In the genomic region with DNA sequence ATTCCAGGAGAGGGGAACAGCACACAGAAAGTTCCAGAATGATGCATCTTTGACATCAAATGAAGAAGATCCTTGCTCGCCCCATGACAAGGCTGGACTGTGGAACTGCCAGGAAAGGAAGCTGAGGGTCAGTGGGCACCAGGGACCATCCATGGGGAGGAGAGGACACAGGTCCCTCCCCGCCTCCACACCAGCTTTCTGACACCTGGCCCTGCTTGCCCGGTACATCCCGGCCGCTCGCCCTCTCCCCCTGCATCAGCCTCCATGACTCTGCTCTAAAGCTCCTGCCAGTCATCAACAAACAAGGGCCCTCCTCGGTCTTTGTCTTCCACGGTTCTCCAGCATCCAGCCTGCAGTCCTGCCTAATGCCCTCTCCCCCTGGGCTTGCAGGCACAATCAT, we compare ENCODE assay signal across 11 cellular contexts.
"Had no signal": no experiment of that assay in that cellular context is flagged by ENCODE, and none has a peak within 500 bp of the region (broad histone marks: within the 10 kb centered on the region; RNA-seq: fewer than 3 reads in every experiment).

No MANE protein-coding gene starts in this region.

- H3K27ac ChIP-seq: GM23248 had no signal

- H3K4me1 ChIP-seq: HAP-1 had no signal

- H3K4me3 Mint-ChIP-seq: GM23338, H9, HFFc6 had no signal

- ATAC-seq: GM23338, HCT116 had no signal

- H3K9ac ChIP-seq: GM23248 had no signal

- FAIRE-seq: H1, H54 had no signal

- H2AFZ ChIP-seq: GM23248, GM23338 had no signal

- DNase-seq: GM23248, GOT3, H7, H9, HCEC 1CT, HFFc6 had no signal

- H3K4me3 ChIP-seq: GM23248, GM23338, HAP-1 had no signal

- H3K36me3 ChIP-seq: HAP-1 had no signal

- H3K27ac Mint-ChIP-seq: GM23338, H9, HFFc6 had no signal

- H3K4me2 ChIP-seq: GM23338 had no signal

- H3K9me3 Mint-ChIP-seq: H9 had no signal

- H3K9me3 ChIP-seq: HAP-1 had no signal
